Comparison of ENCODE assay signal across 17 cellular contexts in genomic region chr20:40931348-40932044, GRCh38.
"Had no signal": no experiment of that assay in that cellular context is flagged by ENCODE, and none has a peak within 500 bp of the region (broad histone marks: within the 10 kb centered on the region; RNA-seq: fewer than 3 reads in every experiment).

No MANE protein-coding gene starts in this region.

- DNase-seq: activated CD4-positive, alpha-beta T cell treated with anti-CD3 and anti-CD28 coated beads, Interleukin-2, amount 10 ng/mL, durations not matched to agents 7 days and 5 days; activated naive CD4-positive, alpha-beta T cell treated with anti-CD3 and anti-CD28 coated beads for 36 hours; dermis blood vessel endothelial cell; foreskin melanocyte; heart right ventricle; naive B cell; pancreas; sigmoid colon; spleen; T-helper 9 cell had no signal

- H3K9me3 ChIP-seq: heart right ventricle, pancreas, sigmoid colon, spleen, thoracic aorta had no signal

- H3K4me3 Mint-ChIP-seq: activated CD4-positive, alpha-beta T cell treated with anti-CD3 and anti-CD28 coated beads, Interleukin-2, amount 10 ng/mL, durations not matched to agents 7 days and 5 days; activated naive CD4-positive, alpha-beta T cell treated with anti-CD3 and anti-CD28 coated beads for 36 hours; activated T-helper 1 cell treated with anti-CD3 and anti-CD28 coated beads, Interleukin-12 subunit alpha, Interleukin-12 subunit beta, Interleukin-2, Interleukin-4 antibody, amounts not matched to agents 30 ng/mL and 10 ng/mL and 1 ng/mL, durations not matched to agents 14 hours and 24 hours and 36 hours; naive B cell; stimulated activated naive CD8-positive, alpha-beta T cell treated with anti-CD3 and anti-CD28 coated beads, Interleukin-15, Interleukin-2, amounts not matched to agents 100 ng/mL and 50 ng/mL, for 24 hours had no signal

- H3K4me1 ChIP-seq: heart right ventricle, pancreas, sigmoid colon, spleen had no signal

- H3K27ac Mint-ChIP-seq: activated CD4-positive, alpha-beta T cell treated with anti-CD3 and anti-CD28 coated beads, Interleukin-2, amount 10 ng/mL, durations not matched to agents 7 days and 5 days; activated naive CD4-positive, alpha-beta T cell treated with anti-CD3 and anti-CD28 coated beads for 36 hours; activated T-helper 1 cell treated with anti-CD3 and anti-CD28 coated beads, Interleukin-12 subunit alpha, Interleukin-12 subunit beta, Interleukin-2, Interleukin-4 antibody, amounts not matched to agents 30 ng/mL and 10 ng/mL and 1 ng/mL, durations not matched to agents 14 hours and 24 hours and 36 hours; stimulated activated naive CD8-positive, alpha-beta T cell treated with anti-CD3 and anti-CD28 coated beads, Interleukin-15, Interleukin-2, amounts not matched to agents 100 ng/mL and 50 ng/mL, for 24 hours had no signal

- H3K4me3 ChIP-seq: heart right ventricle, pancreas, sigmoid colon, spleen, thoracic aorta had no signal

- H3K36me3 ChIP-seq: heart right ventricle, pancreas, sigmoid colon, spleen, thoracic aorta had no signal

- H3K27me3 ChIP-seq: sigmoid colon, spleen had no signal

- H3K27ac ChIP-seq: epithelial cell of prostate, heart right ventricle, pancreas, sigmoid colon, spleen, thoracic aorta had no signal

- FAIRE-seq: astrocyte, bronchial epithelial cell, pancreas had no signal

- ATAC-seq: heart right ventricle, left lobe of liver, pancreas had no signal

- H3K27me3 Mint-ChIP-seq: activated CD4-positive, alpha-beta T cell treated with anti-CD3 and anti-CD28 coated beads, Interleukin-2, amount 10 ng/mL, durations not matched to agents 7 days and 5 days; stimulated activated naive CD8-positive, alpha-beta T cell treated with anti-CD3 and anti-CD28 coated beads, Interleukin-15, Interleukin-2, amounts not matched to agents 100 ng/mL and 50 ng/mL, for 24 hours had no signal
